ENCODE assay signal across 15 cellular contexts in the genomic region with DNA sequence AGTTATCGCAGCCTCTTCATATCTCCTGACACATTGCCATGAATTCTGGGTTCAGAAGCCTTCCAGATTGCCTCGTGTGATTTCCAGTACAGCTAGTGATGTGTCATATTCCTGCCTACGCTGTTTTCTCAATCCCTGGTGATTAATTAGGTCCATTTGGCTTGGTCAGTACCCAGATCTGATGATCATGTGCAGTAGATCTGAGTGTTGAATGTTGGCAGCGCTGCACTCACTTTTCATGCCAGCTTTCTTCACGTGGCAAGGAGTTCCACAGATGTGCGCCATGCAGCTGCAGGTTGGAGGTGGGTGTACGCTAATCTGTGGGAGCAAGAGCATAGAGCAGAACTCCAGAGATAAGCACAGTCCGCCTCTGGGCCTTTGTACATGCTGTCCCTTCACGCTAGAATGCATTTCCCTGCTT.
A peak's percentile ranks its signal among the peaks of the same experiment; 100 is the strongest.
DNase-seq lines count a peak whose midpoint lies in the region; ATAC-seq and TF ChIP-seq lines count a peak whose summit lies in the region.
"Had no signal": no experiment of that assay in that cellular context is flagged by ENCODE, and none has a peak within 500 bp of the region (broad histone marks: within the 10 kb centered on the region; RNA-seq: fewer than 3 reads in every experiment).

No MANE protein-coding gene starts in this region.

- no peak overlapping the region for H3K4me3 ChIP-seq in lung

- intact Hi-C loops in Right ventricle myocardium superior (cut with DNase I), result no loop called here
- intact Hi-C loops in cardiac septum (cut with DNase I), result no loop called here

- peak; percentile 50 for DNase-seq in Right ventricle myocardium superior
- no peak for DNase-seq in cardiac septum (ENCODE audit: low spot score)
- DNase-seq in lung (ENCODE audit: low spot score), result peak; percentile 38
- no peak for DNase-seq in activated CD8-positive, alpha-beta memory T cell treated with anti-CD3 and anti-CD28 coated beads, Interleukin-2, amount 10 ng/mL, durations not matched to agents 7 days and 5 days
- no peak for DNase-seq in activated naive CD4-positive, alpha-beta T cell treated with anti-CD3 and anti-CD28 coated beads, Interleukin-2, amount 50 U/mL, for 72 hours (ENCODE audit: low spot score in 2 of 2)
- no peak for DNase-seq in activated effector memory CD4-positive, alpha-beta T cell treated with Interleukin-2 at 50 U/mL for 16 hours
- DNase-seq: activated gamma-delta T cell treated with Interleukin-2 at 50 U/mL for 16 hours; effector memory CD8-positive, alpha-beta T cell; glutamatergic neuron; naive B cell; retina; SK-N-SH; stimulated activated CD4-positive, alpha-beta T cell treated with anti-CD3 and anti-CD28 coated beads, Interleukin-4, amount 100 ng/mL, for 24 hours had no signal

- H3K4me1 Mint-ChIP-seq in activated CD8-positive, alpha-beta memory T cell treated with anti-CD3 and anti-CD28 coated beads, Interleukin-2, amount 10 ng/mL, durations not matched to agents 7 days and 5 days, result no peaks in the 10 kb centered on the region
- H3K4me1 Mint-ChIP-seq: naive B cell had no signal

- no peak for TF ChIP-seq CTCF in lung (IDR thresholded peaks at IDR 0.05; ENCODE audit: control extremely low read depth, extremely low read depth)

- no peaks in the 10 kb centered on the region for H3K27me3 ChIP-seq in lung (ENCODE audit: control insufficient read depth, insufficient read depth)

- no peak overlapping the region for H3K27ac Mint-ChIP-seq in activated CD8-positive, alpha-beta memory T cell treated with anti-CD3 and anti-CD28 coated beads, Interleukin-2, amount 10 ng/mL, durations not matched to agents 7 days and 5 days
- H3K27ac Mint-ChIP-seq in activated naive CD4-positive, alpha-beta T cell treated with anti-CD3 and anti-CD28 coated beads, Interleukin-2, amount 50 U/mL, for 72 hours, result no peak overlapping the region
- H3K27ac Mint-ChIP-seq: effector memory CD8-positive, alpha-beta T cell; naive B cell had no signal

- peaks cover 4% of the 10 kb centered on the region for H3K27me3 Mint-ChIP-seq in activated CD8-positive, alpha-beta memory T cell treated with anti-CD3 and anti-CD28 coated beads, Interleukin-2, amount 10 ng/mL, durations not matched to agents 7 days and 5 days

- H3K36me3 ChIP-seq in lung (ENCODE audit: control insufficient read depth in 2 of 2, insufficient read depth in 2 of 2, low read length in 2 of 2), result no peaks in the 10 kb centered on the region

- no peak overlapping the region for H3K27ac ChIP-seq in lung (ENCODE audit: low read depth in 1 of 2, low read length in 1 of 2)

- ATAC-seq in Right ventricle myocardium superior (ENCODE audit: poor library complexity) (peak; percentile 72), esophagus mucosa (peak; percentile 54), lung (ENCODE audit: insufficient read depth, low FRiP score) (peak; percentile 64), HG02973 (IDR thresholded peaks at IDR 0.05; ENCODE audit: unreplicated experiment) (no peak)
- no peak for ATAC-seq in activated CD8-positive, alpha-beta memory T cell treated with anti-CD3 and anti-CD28 coated beads, Interleukin-2, amount 10 ng/mL, durations not matched to agents 7 days and 5 days
- ATAC-seq in activated naive CD4-positive, alpha-beta T cell treated with anti-CD3 and anti-CD28 coated beads, Interleukin-2, amount 50 U/mL, for 72 hours, result no peak
- ATAC-seq: effector memory CD8-positive, alpha-beta T cell had no signal

- WGBS in lung, 2 donors, result 56 to 76% methylated on average over 9 of the region's 9 CpGs

- no peaks in the 10 kb centered on the region for H3K36me3 Mint-ChIP-seq in activated CD8-positive, alpha-beta memory T cell treated with anti-CD3 and anti-CD28 coated beads, Interleukin-2, amount 10 ng/mL, durations not matched to agents 7 days and 5 days
- H3K36me3 Mint-ChIP-seq in activated naive CD4-positive, alpha-beta T cell treated with anti-CD3 and anti-CD28 coated beads, Interleukin-2, amount 50 U/mL, for 72 hours, result no peaks in the 10 kb centered on the region
- H3K36me3 Mint-ChIP-seq: naive B cell had no signal

- H3K4me3 Mint-ChIP-seq in activated CD8-positive, alpha-beta memory T cell treated with anti-CD3 and anti-CD28 coated beads, Interleukin-2, amount 10 ng/mL, durations not matched to agents 7 days and 5 days, result no peak overlapping the region
- H3K4me3 Mint-ChIP-seq: effector memory CD8-positive, alpha-beta T cell; naive B cell had no signal

- CTCF ChIA-PET in activated CD8-positive, alpha-beta memory T cell treated with anti-CD3 and anti-CD28 coated beads, Interleukin-2, amount 10 ng/mL, durations not matched to agents 7 days and 5 days (lab: Charles Lee), result no interaction called here

- peaks cover 0 to 2% of the 10 kb centered on the region in 2 donors for H3K4me1 ChIP-seq in lung (ENCODE audit: control insufficient read depth in 2 of 2, insufficient read depth in 2 of 2, low read length in 2 of 2)

- H3K9me3 Mint-ChIP-seq in activated CD8-positive, alpha-beta memory T cell treated with anti-CD3 and anti-CD28 coated beads, Interleukin-2, amount 10 ng/mL, durations not matched to agents 7 days and 5 days (ENCODE audit: low read depth), result no peaks in the 10 kb centered on the region
- no peaks in the 10 kb centered on the region for H3K9me3 Mint-ChIP-seq in activated naive CD4-positive, alpha-beta T cell treated with anti-CD3 and anti-CD28 coated beads, Interleukin-2, amount 50 U/mL, for 72 hours
- H3K9me3 Mint-ChIP-seq: effector memory CD8-positive, alpha-beta T cell had no signal

- H3K9me3 ChIP-seq in lung (ENCODE audit: control insufficient read depth in 2 of 2, insufficient read depth in 1 of 2, low read length in 1 of 2), result peaks cover 0 to 2% of the 10 kb centered on the region in 2 donors
- H3K9me3 ChIP-seq: SK-N-SH had no signal

Comparison
In these comparisons a context has a peak if more than half of its experiments do, and no peak if none do; other contexts are left out.
1. DNase-seq: peak in Right ventricle myocardium superior (single experiment) and lung (single experiment); none in cardiac septum (single experiment), activated CD8-positive, alpha-beta memory T cell treated with anti-CD3 and anti-CD28 coated beads, Interleukin-2, amount 10 ng/mL, durations not matched to agents 7 days and 5 days (single experiment), activated naive CD4-positive, alpha-beta T cell treated with anti-CD3 and anti-CD28 coated beads, Interleukin-2, amount 50 U/mL, for 72 hours (0 of 2) and activated effector memory CD4-positive, alpha-beta T cell treated with Interleukin-2 at 50 U/mL for 16 hours (single experiment).
2. ATAC-seq: peak in Right ventricle myocardium superior (single experiment), esophagus mucosa (single experiment) and lung (single experiment); none in activated CD8-positive, alpha-beta memory T cell treated with anti-CD3 and anti-CD28 coated beads, Interleukin-2, amount 10 ng/mL, durations not matched to agents 7 days and 5 days (single experiment), activated naive CD4-positive, alpha-beta T cell treated with anti-CD3 and anti-CD28 coated beads, Interleukin-2, amount 50 U/mL, for 72 hours (0 of 2) and HG02973 (single experiment).